ENCODE assay signal across 8 cellular contexts in genomic region chr5:1799602-1800469, GRCh38. TPM values are rescaled to one million over a fixed set of nuclear protein-coding genes. Genes with fewer than 3 reads are reported as not detected.
A peak's percentile ranks its signal among the peaks of the same experiment; 100 is the strongest.
DNase-seq lines count a peak whose midpoint lies in the region; ATAC-seq and TF ChIP-seq lines count a peak whose summit lies in the region.

Gene MRPL36, minus strand, starts transcription at chr5:1799837. Its CDS starts 902 bp downstream, at chr5:1798935.

- peak within 1 kb of the TSS; percentile 59 for H3K4ac ChIP-seq in trophoblast cell (ENCODE audit: low read depth, low read length)

- DNase-seq in GM12865 (ENCODE audit: low read depth) = peak; percentile 96
- DNase-seq in NCI-H1694 (lab: John Stamatoyannopoulos, UW) = peak; percentile 93
- peak; percentile 87 to 94 (median 91) for DNase-seq in T-helper 1 cell
- DNase-seq in cardiac septum (ENCODE audit: low spot score) = peak; percentile 95
- peak; percentile 92 to 97 for DNase-seq in trophoblast cell
- peak; percentile 93 to 94 for DNase-seq in tibial artery

- no peak within 1 kb of the TSS for H2AK5ac ChIP-seq in trophoblast cell (ENCODE audit: low read length)

- H3K79me1 ChIP-seq in trophoblast cell (ENCODE audit: low read length) = peaks cover 14% of the 10 kb centered on the region

- H3K79me2 ChIP-seq in trophoblast cell (ENCODE audit: control insufficient read depth, insufficient read depth, low read length, poor library complexity) = peaks cover 10% of the 10 kb centered on the region

- peak; percentile 63 for ATAC-seq in HG02798 (IDR thresholded peaks at IDR 0.05; ENCODE audit: poor library complexity, unreplicated experiment)

- H3K9ac ChIP-seq in trophoblast cell (ENCODE audit: low read length) = peak within 1 kb of the TSS; percentile 77

- H3K36me3 ChIP-seq in trophoblast cell (ENCODE audit: control insufficient read depth in 1 of 2, insufficient read depth in 2 of 2, low read length in 2 of 2) (peaks cover 34 to 40% of the 10 kb centered on the region in 2 experiments), tibial artery (peaks cover 30 to 56% (median 37%) of the 10 kb centered on the region in 3 donors)

- H3K4me2 ChIP-seq in trophoblast cell (ENCODE audit: low read length) = peak within 1 kb of the TSS; percentile 79

- no peaks in the 10 kb centered on the region for H3K27me3 ChIP-seq in trophoblast cell (ENCODE audit: insufficient read depth, low read length)
- H3K27me3 ChIP-seq in tibial artery = no peaks in the 10 kb centered on the region

- H3K4me1 ChIP-seq in trophoblast cell (ENCODE audit: control insufficient read depth in 1 of 2, insufficient read depth in 2 of 2, low read length in 2 of 2) (peaks cover 3 to 8% of the 10 kb centered on the region in 2 experiments), tibial artery (peaks cover 0 to 32% (median 17%) of the 10 kb centered on the region in 4 donors)

- H4K8ac ChIP-seq in trophoblast cell (ENCODE audit: low read depth, low read length) = peak within 1 kb of the TSS; percentile 75

- peak within 1 kb of the TSS; percentile 80 for H2AFZ ChIP-seq in trophoblast cell (ENCODE audit: insufficient read depth, low read length, poor library complexity)

- peak within 1 kb of the TSS; percentile 13 for H2BK120ac ChIP-seq in trophoblast cell (ENCODE audit: insufficient read depth, low read length, poor library complexity)

- H3K4me3 ChIP-seq in GM12865 (ENCODE audit: low read depth, low read length) (peak within 1 kb of the TSS; percentile 83), trophoblast cell (ENCODE audit: low read depth, low read length) (peak within 1 kb of the TSS; percentile 90), tibial artery (peak within 1 kb of the TSS; percentile 58 to 83)

- no peak within 1 kb of the TSS for H3K23ac ChIP-seq in trophoblast cell (ENCODE audit: low read length)

- H2BK12ac ChIP-seq in trophoblast cell (ENCODE audit: low read length) = no peak within 1 kb of the TSS

- H4K12ac ChIP-seq in trophoblast cell (ENCODE audit: low read depth, low read length) = peak within 1 kb of the TSS; percentile 57

- 1 to 2% (median 1%) methylated on average over 63 to 68 of the region's 68 CpGs for WGBS in adipose tissue, 3 donors
- no CpG with 5 or more reads among the region's 68 CpGs for WGBS in trophoblast cell (ENCODE audit: extremely low coverage, insufficient coverage, insufficient read length)

- TF ChIP-seq CTCF in GM12865 (IDR thresholded peaks at IDR 0.05; ENCODE audit: insufficient read depth, low read depth, low read length, missing control alignments) (no peak), tibial artery (IDR thresholded peaks at IDR 0.05) (no peak)

- intact Hi-C loops in cardiac septum (cut with DNase I) = loop anchor here (2.0 to 10.0 kb wide), 3 partner anchors 87 to 455 kb away; partner anchors contain the start of gene CLPTM1L
- intact Hi-C loops in tibial artery (cut with DNase I; ENCODE audit: low total_unique reads) = loop anchor here (10.0 kb wide), 2 partner anchors 455 to 1185 kb away; partner anchors contain the start of genes CEP72 and CLPTM1L

- peak within 1 kb of the TSS; percentile 81 for H3K27ac ChIP-seq in adipose tissue (ENCODE audit: low read depth, low read length)
- no peak within 1 kb of the TSS for H3K27ac ChIP-seq in trophoblast cell (ENCODE audit: low read depth, low read length)
- H3K27ac ChIP-seq in tibial artery = peak within 1 kb of the TSS; percentile 58 to 81

- H4K91ac ChIP-seq in trophoblast cell (ENCODE audit: low read depth, low read length) = peak within 1 kb of the TSS; percentile 77

- peak within 1 kb of the TSS; percentile 91 for H3K18ac ChIP-seq in trophoblast cell (ENCODE audit: low read length)

- peak within 1 kb of the TSS; percentile 78 for H3K14ac ChIP-seq in trophoblast cell (ENCODE audit: low read length)

- peak within 1 kb of the TSS; percentile 35 for H2BK5ac ChIP-seq in trophoblast cell (ENCODE audit: low read depth, low read length, poor library complexity)

- H3K9me3 ChIP-seq in trophoblast cell (ENCODE audit: insufficient read depth, low read depth, low read length) (peaks cover 2% of the 10 kb centered on the region), tibial artery (no peaks in the 10 kb centered on the region)

RNA-seq across cellular contexts. Expression of gene MRPL36, which starts in this region (rescaled TPM):
- polyA plus RNA-seq in adipose tissue = 10 to 100 TPM; 48.5 to 92.3 (median 71.8) TPM
- total RNA-seq in cardiac septum = 43.2 TPM
- polyA plus RNA-seq in trophoblast cell (2013) = 70.1 and 72.5 TPM in 2 replicates
